ENCODE assay signal across 1 cellular context in the genomic region with DNA sequence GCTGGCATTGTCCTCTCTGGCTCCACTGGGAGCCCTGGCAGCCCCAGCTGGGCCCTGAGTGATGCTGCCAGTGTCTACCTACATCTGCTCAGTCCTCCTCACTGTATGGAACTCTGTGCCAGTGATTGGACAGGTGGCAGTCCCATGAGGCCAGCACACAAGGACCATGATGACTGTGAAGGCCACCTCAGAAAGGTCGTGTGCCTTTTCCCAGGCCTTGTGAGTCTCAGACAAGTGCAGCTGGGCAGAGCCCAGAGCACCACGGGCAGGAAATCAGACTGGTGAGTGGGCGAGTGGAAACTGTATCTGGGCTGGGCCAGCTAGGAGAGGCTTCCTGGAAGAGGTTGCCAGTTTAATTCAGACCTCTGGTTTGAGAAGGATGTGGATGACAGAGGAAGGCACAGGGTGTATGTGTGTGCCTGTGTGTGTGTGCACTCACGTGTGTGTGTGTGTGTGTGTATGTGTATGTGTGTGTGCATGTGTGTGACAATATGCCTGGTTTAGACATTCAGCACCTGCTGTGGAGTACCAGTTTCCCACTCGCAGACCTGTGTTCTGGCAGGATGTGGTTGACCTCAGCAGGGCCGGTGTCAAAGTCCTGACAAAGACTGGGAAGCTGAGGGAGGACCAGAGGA.
TF ChIP-seq lines count a peak whose summit lies in the region.

No MANE protein-coding gene starts in this region.

TF ChIP-seq in GM23338, 12 proteins besides CTCF, POLR2A, EP300 and RAD21 (continued from another document):
- TF ChIP-seq, protein P1, sequence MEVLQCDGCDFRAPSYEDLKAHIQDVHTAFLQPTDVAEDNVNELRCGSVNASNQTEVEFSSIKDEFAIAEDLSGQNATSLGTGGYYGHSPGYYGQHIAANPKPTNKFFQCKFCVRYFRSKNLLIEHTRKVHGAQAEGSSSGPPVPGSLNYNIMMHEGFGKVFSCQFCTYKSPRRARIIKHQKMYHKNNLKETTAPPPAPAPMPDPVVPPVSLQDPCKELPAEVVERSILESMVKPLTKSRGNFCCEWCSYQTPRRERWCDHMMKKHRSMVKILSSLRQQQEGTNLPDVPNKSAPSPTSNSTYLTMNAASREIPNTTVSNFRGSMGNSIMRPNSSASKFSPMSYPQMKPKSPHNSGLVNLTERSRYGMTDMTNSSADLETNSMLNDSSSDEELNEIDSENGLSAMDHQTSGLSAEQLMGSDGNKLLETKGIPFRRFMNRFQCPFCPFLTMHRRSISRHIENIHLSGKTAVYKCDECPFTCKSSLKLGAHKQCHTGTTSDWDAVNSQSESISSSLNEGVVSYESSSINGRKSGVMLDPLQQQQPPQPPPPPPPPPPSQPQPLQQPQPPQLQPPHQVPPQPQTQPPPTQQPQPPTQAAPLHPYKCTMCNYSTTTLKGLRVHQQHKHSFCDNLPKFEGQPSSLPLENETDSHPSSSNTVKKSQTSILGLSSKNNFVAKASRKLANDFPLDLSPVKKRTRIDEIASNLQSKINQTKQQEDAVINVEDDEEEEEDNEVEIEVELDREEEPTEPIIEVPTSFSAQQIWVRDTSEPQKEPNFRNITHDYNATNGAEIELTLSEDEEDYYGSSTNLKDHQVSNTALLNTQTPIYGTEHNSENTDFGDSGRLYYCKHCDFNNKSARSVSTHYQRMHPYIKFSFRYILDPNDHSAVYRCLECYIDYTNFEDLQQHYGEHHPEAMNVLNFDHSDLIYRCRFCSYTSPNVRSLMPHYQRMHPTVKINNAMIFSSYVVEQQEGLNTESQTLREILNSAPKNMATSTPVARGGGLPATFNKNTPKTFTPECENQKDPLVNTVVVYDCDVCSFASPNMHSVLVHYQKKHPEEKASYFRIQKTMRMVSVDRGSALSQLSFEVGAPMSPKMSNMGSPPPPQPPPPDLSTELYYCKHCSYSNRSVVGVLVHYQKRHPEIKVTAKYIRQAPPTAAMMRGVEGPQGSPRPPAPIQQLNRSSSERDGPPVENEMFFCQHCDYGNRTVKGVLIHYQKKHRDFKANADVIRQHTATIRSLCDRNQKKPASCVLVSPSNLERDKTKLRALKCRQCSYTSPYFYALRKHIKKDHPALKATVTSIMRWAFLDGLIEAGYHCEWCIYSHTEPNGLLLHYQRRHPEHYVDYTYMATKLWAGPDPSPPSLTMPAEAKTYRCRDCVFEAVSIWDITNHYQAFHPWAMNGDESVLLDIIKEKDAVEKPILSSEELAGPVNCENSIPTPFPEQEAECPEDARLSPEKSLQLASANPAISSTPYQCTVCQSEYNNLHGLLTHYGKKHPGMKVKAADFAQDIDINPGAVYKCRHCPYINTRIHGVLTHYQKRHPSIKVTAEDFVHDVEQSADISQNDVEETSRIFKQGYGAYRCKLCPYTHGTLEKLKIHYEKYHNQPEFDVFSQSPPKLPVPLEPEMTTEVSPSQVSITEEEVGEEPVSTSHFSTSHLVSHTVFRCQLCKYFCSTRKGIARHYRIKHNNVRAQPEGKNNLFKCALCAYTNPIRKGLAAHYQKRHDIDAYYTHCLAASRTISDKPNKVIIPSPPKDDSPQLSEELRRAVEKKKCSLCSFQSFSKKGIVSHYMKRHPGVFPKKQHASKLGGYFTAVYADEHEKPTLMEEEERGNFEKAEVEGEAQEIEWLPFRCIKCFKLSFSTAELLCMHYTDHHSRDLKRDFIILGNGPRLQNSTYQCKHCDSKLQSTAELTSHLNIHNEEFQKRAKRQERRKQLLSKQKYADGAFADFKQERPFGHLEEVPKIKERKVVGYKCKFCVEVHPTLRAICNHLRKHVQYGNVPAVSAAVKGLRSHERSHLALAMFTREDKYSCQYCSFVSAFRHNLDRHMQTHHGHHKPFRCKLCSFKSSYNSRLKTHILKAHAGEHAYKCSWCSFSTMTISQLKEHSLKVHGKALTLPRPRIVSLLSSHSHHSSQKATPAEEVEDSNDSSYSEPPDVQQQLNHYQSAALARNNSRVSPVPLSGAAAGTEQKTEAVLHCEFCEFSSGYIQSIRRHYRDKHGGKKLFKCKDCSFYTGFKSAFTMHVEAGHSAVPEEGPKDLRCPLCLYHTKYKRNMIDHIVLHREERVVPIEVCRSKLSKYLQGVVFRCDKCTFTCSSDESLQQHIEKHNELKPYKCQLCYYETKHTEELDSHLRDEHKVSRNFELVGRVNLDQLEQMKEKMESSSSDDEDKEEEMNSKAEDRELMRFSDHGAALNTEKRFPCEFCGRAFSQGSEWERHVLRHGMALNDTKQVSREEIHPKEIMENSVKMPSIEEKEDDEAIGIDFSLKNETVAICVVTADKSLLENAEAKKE (CRISPR knock-in tag; IDR thresholded peaks at IDR 0.05): no peak
- TF ChIP-seq ZNF114 (CRISPR knock-in tag; IDR thresholded peaks at IDR 0.05): no peak
- no peak for TF ChIP-seq EZH2phosphoT487 (IDR thresholded peaks at IDR 0.05; ENCODE audit: unreplicated experiment)
- no peak for TF ChIP-seq ZNF331 (CRISPR knock-in tag; IDR thresholded peaks at IDR 0.05; ENCODE audit: low read depth)
- no peak for TF ChIP-seq POLR2AphosphoS5 (IDR thresholded peaks at IDR 0.05; ENCODE audit: low read depth)
- no peak for TF ChIP-seq EZH2 (IDR thresholded peaks at IDR 0.05; ENCODE audit: low read depth, unreplicated experiment)
- no peak for TF ChIP-seq CREB1 (CRISPR knock-in tag; IDR thresholded peaks at IDR 0.05; ENCODE audit: low read depth)
- TF ChIP-seq JUNB (IDR thresholded peaks at IDR 0.05; ENCODE audit: unreplicated experiment): no peak
